Comparison of ENCODE assay signal across 10 cellular contexts in genomic region chr1:116268211-116268610, GRCh38.
DNase-seq lines count a peak whose midpoint lies in the region; ATAC-seq and TF ChIP-seq lines count a peak whose summit lies in the region.
"Had no signal": no experiment of that assay in that cellular context is flagged by ENCODE, and none has a peak within 500 bp of the region (broad histone marks: within the 10 kb centered on the region; RNA-seq: fewer than 3 reads in every experiment).

No MANE protein-coding gene starts in this region.

- H3K36me3 ChIP-seq in HCT116 (ENCODE audit: control insufficient read depth in 1 of 2, insufficient read depth in 2 of 2, low read length in 2 of 2) (no peaks in the 10 kb centered on the region), RWPE2 (ENCODE audit: low read depth) (no peaks in the 10 kb centered on the region), hepatocyte (replicated peaks; ENCODE audit: insufficient read depth, low read depth) (no peaks in the 10 kb centered on the region)
- no peaks in the 10 kb centered on the region for H3K36me3 ChIP-seq in effector memory CD4-positive, alpha-beta T cell (ENCODE audit: control insufficient read depth, insufficient read depth, low read length)

- H3K4me3 ChIP-seq in HCT116 (replicated peaks in 1 of 2; ENCODE audit: low read depth in 1 of 2, low read length in 2 of 2) (no peak overlapping the region), RWPE2 (ENCODE audit: severe bottlenecking) (no peak overlapping the region), hepatocyte (no peak overlapping the region)
- no peak overlapping the region for H3K4me3 ChIP-seq in effector memory CD4-positive, alpha-beta T cell (ENCODE audit: insufficient read depth, low read depth, low read length, poor library complexity, severe bottlenecking)

- H3K4me1 ChIP-seq in HCT116 (ENCODE audit: control insufficient read depth in 1 of 2, insufficient read depth in 2 of 2, low read length in 2 of 2) (peaks cover 5 to 7% of the 10 kb centered on the region in 2 experiments; a peak in 2 of 4 replicates), RWPE2 (ENCODE audit: insufficient read depth, poor library complexity, severe bottlenecking) (peaks cover 11% of the 10 kb centered on the region), hepatocyte (ENCODE audit: insufficient read depth) (no peaks in the 10 kb centered on the region)
- H3K4me1 ChIP-seq in effector memory CD4-positive, alpha-beta T cell (ENCODE audit: control insufficient read depth, insufficient read depth, low read length, poor library complexity, severe bottlenecking): no peaks in the 10 kb centered on the region

- CTCF ChIA-PET in HCT116 (lab: Charles Lee): no interaction called here

- no peaks in the 10 kb centered on the region for H3K79me2 ChIP-seq in HCT116 (ENCODE audit: insufficient read depth, low read length)
- H3K79me2 ChIP-seq in hepatocyte: no peaks in the 10 kb centered on the region

- POLR2A ChIA-PET in HCT116 (lab: Charles Lee): no interaction called here

- peak; percentile 40 for DNase-seq in Ammon's horn (ENCODE audit: low spot score)
- no peak for DNase-seq in HCT116 (ENCODE audit: low read depth, low spot score)
- DNase-seq in RWPE2 (ENCODE audit: low spot score): peak; percentile 87
- DNase-seq in hepatocyte (ENCODE audit: low spot score): peak; percentile 62
- DNase-seq in hippocampal formation (lab: John Stamatoyannopoulos, UW): no peak
- no peak for DNase-seq in DMS114 treated with DMSO at 0.1 percent for 48 hours (lab: John Stamatoyannopoulos, UW; ENCODE audit: unreplicated experiment)
- DNase-seq in effector memory CD4-positive, alpha-beta T cell: no peak
- DNase-seq in stimulated activated naive CD4-positive, alpha-beta T cell treated with Interleukin-2 at 50 U/mL for 16 hours (lab: John Stamatoyannopoulos, UW): no peak
- DNase-seq: NCI-H2081 had no signal

- no peak for TF ChIP-seq POLR2A in HCT116 (IDR thresholded peaks at IDR 0.05; ENCODE audit: borderline replicate concordance, extremely low read depth, insufficient read depth, insufficient read length)

- H3K9me2 ChIP-seq in HCT116 (ENCODE audit: insufficient read depth) (no peaks in the 10 kb centered on the region), hepatocyte (replicated peaks; ENCODE audit: insufficient read depth) (no peaks in the 10 kb centered on the region)

- H3K4me2 ChIP-seq in HCT116 (ENCODE audit: low read length) (no peak overlapping the region), hepatocyte (no peak overlapping the region)

- no TSS peak for BruUV-seq in HCT116 (replicated peaks; lab: Mats Ljungman, UMichigan)

- H3K27ac ChIP-seq in HCT116 (ENCODE audit: low read depth, low read length) (no peak overlapping the region), RWPE2 (ENCODE audit: poor library complexity, severe bottlenecking) (peak overlapping the region; percentile 20), hepatocyte (no peak overlapping the region)
- H3K27ac ChIP-seq in effector memory CD4-positive, alpha-beta T cell (ENCODE audit: insufficient read depth, low read length, poor library complexity, severe bottlenecking): no peak overlapping the region

- 94% methylated on average over 2 of the region's 2 CpGs for WGBS in hepatocyte (ENCODE audit: low lambda C conversion rate, missing lambda C conversion rate)

- ATAC-seq in HCT116 (no peak), RWPE2 (ENCODE audit: low read depth) (peak; percentile 89)
- ATAC-seq: naive thymus-derived CD4-positive, alpha-beta T cell had no signal

- RAD21 ChIA-PET in HCT116 (lab: Charles Lee; ENCODE audit: low non-redundant PET in 1 of 2, low total read pairs in 2 of 2, uncharacterized antibody in 2 of 2, unreplicated experiment in 2 of 2): no interaction called here

- H4K20me1 ChIP-seq in HCT116 (ENCODE audit: insufficient read depth): no peaks in the 10 kb centered on the region
- H4K20me1 ChIP-seq in hepatocyte (ENCODE audit: insufficient read depth, poor library complexity, severe bottlenecking): no peaks in the 10 kb centered on the region

- H3K9me3 ChIP-seq in HCT116 (ENCODE audit: control insufficient read depth in 1 of 2, insufficient read depth in 1 of 2, low read depth in 1 of 2, low read length in 2 of 2) (no peaks in the 10 kb centered on the region), RWPE2 (ENCODE audit: severe bottlenecking) (no peaks in the 10 kb centered on the region), hepatocyte (ENCODE audit: low read depth) (no peaks in the 10 kb centered on the region)
- no peaks in the 10 kb centered on the region for H3K9me3 ChIP-seq in effector memory CD4-positive, alpha-beta T cell (ENCODE audit: control insufficient read depth, low read length)

- no peak overlapping the region for H3K9ac ChIP-seq in HCT116 (ENCODE audit: low read length)

- intact Hi-C loops in HCT116 (cut with micrococcal nuclease): no loop called here

- TF ChIP-seq RAD21 in HCT116 (IDR thresholded peaks at IDR 0.05; ENCODE audit: low read depth): no peak

- TF ChIP-seq CTCF in HCT116 (IDR thresholded peaks at IDR 0.05 in 2 of 3, conservative IDR thresholded peaks at IDR 0.05 in 1 of 3; ENCODE audit: borderline replicate concordance in 1 of 3, insufficient read depth in 1 of 3, low read depth in 2 of 3, low read length in 2 of 3) (no peak), RWPE2 (IDR thresholded peaks at IDR 0.05; ENCODE audit: poor library complexity, severe bottlenecking) (no peak), hepatocyte (IDR thresholded peaks at IDR 0.05; ENCODE audit: poor library complexity) (no peak)

- no peak overlapping the region for H2AFZ ChIP-seq in HCT116 (ENCODE audit: low read depth, low read length, poor library complexity, severe bottlenecking)
- H2AFZ ChIP-seq in hepatocyte: no peak overlapping the region

- H3K27me3 ChIP-seq in HCT116 (ENCODE audit: insufficient read depth, low read length) (no peaks in the 10 kb centered on the region), RWPE2 (ENCODE audit: insufficient read depth, poor library complexity, severe bottlenecking) (no peaks in the 10 kb centered on the region), hepatocyte (no peaks in the 10 kb centered on the region)
- H3K27me3 ChIP-seq in effector memory CD4-positive, alpha-beta T cell (replicated peaks; ENCODE audit: control insufficient read depth, insufficient read depth, low read length, poor library complexity, severe bottlenecking): no peaks in the 10 kb centered on the region

TF ChIP-seq in HCT116, 20 proteins besides CTCF, POLR2A, EP300 and RAD21:
- TF ChIP-seq ELF1 (IDR thresholded peaks at IDR 0.05; ENCODE audit: borderline replicate concordance, low read depth): no peak
- 0 out of 2 replicates have a peak, but pooled peaks have one; percentile 17 for TF ChIP-seq POLR2AphosphoS5 (IDR thresholded peaks at IDR 0.05; ENCODE audit: low read depth, low read length)
- 0 out of 2 replicates have a peak, but pooled peaks have one; percentile 29 for TF ChIP-seq CBX3 (IDR thresholded peaks at IDR 0.05; ENCODE audit: low read depth)

Comparison
In these comparisons a context has a peak if more than half of its experiments do, and no peak if none do; other contexts are left out.
1. DNase-seq: peak in Ammon's horn (single experiment), RWPE2 (single experiment) and hepatocyte (single experiment); none in HCT116 (single experiment), hippocampal formation (0 of 2), DMS114 treated with DMSO at 0.1 percent for 48 hours (single experiment), effector memory CD4-positive, alpha-beta T cell (0 of 3) and stimulated activated naive CD4-positive, alpha-beta T cell treated with Interleukin-2 at 50 U/mL for 16 hours (single experiment).